Comparison of ENCODE assay signal across 9 cellular contexts in genomic region chr1:228174482-228175315, GRCh38. TPM values are rescaled to one million over a fixed set of nuclear protein-coding genes. Genes with fewer than 3 reads are reported as not detected.
A peak's percentile ranks its signal among the peaks of the same experiment; 100 is the strongest.
DNase-seq lines count a peak whose midpoint lies in the region; ATAC-seq and TF ChIP-seq lines count a peak whose summit lies in the region.
"Had no signal": no experiment of that assay in that cellular context is flagged by ENCODE, and none has a peak within 500 bp of the region (broad histone marks: within the 10 kb centered on the region; RNA-seq: fewer than 3 reads in every experiment).

No MANE protein-coding gene starts in this region.

- H3K4me3 ChIP-seq in coronary artery (no peak overlapping the region), psoas muscle (no peak overlapping the region)

- ATAC-seq in psoas muscle (peak; percentile 51 to 71 (median 58)), HG02870 (IDR thresholded peaks at IDR 0.05; ENCODE audit: unreplicated experiment) (no peak), HG02852 (IDR thresholded peaks at IDR 0.05; ENCODE audit: unreplicated experiment) (no peak)

- H3K27me3 ChIP-seq in psoas muscle (ENCODE audit: insufficient read depth in 3 of 3, low read length in 2 of 3) = no peaks in the 10 kb centered on the region

- no peaks in the 10 kb centered on the region for H3K4me1 Mint-ChIP-seq in activated CD4-positive, alpha-beta T cell treated with anti-CD3 and anti-CD28 coated beads, Interleukin-2, amount 10 ng/mL, durations not matched to agents 24 days and 14 days

- no peaks in the 10 kb centered on the region for H3K9me3 ChIP-seq in psoas muscle

- TF ChIP-seq CTCF in coronary artery (IDR thresholded peaks at IDR 0.05) = no peak
- no peak for TF ChIP-seq CTCF in psoas muscle (IDR thresholded peaks at IDR 0.05)

- intact Hi-C loops in activated CD4-positive, alpha-beta T cell treated with anti-CD3 and anti-CD28 coated beads, Interleukin-2, amount 10 ng/mL, durations not matched to agents 24 days and 14 days (cut with micrococcal nuclease) = loop anchor here (1.0 to 2.0 kb wide), 2 partner anchors 9 to 38 kb away; partner anchors contain the start of gene IBA57
- intact Hi-C loops in psoas muscle (cut with DNase I) = no loop called here

- no peaks in the 10 kb centered on the region for H3K9me3 Mint-ChIP-seq in activated CD4-positive, alpha-beta T cell treated with anti-CD3 and anti-CD28 coated beads, Interleukin-2, amount 10 ng/mL, durations not matched to agents 24 days and 14 days

- no peak overlapping the region for H3K27ac Mint-ChIP-seq in activated CD4-positive, alpha-beta T cell treated with anti-CD3 and anti-CD28 coated beads, Interleukin-2, amount 10 ng/mL, durations not matched to agents 24 days and 14 days

- H3K36me3 ChIP-seq in psoas muscle (ENCODE audit: insufficient read depth in 1 of 2, low read depth in 1 of 2) = peaks cover 0 to 12% of the 10 kb centered on the region in 2 donors
- H3K36me3 ChIP-seq: WERI-Rb-1 had no signal

- DNase-seq in activated CD4-positive, alpha-beta T cell treated with anti-CD3 and anti-CD28 coated beads, Interleukin-2, amount 10 ng/mL, durations not matched to agents 24 days and 14 days = peak; percentile 72
- no peak for DNase-seq in activated CD4-positive, alpha-beta T cell treated with anti-CD3 and anti-CD28 coated beads, Interleukin-2, amount 50 U/mL, for 4 hours
- DNase-seq in NCI-H146 (lab: John Stamatoyannopoulos, UW) = peak; percentile 69
- DNase-seq in coronary artery (ENCODE audit: low spot score) = peak; percentile 73
- DNase-seq in psoas muscle = no peak
- no peak for DNase-seq in nucleus accumbens (lab: John Stamatoyannopoulos, UW)
- DNase-seq: WERI-Rb-1 had no signal

- 84 to 93% (median 90%) methylated on average over 49 to 52 of the region's 52 CpGs for WGBS in psoas muscle, 3 donors

- H3K36me3 Mint-ChIP-seq in activated CD4-positive, alpha-beta T cell treated with anti-CD3 and anti-CD28 coated beads, Interleukin-2, amount 10 ng/mL, durations not matched to agents 24 days and 14 days (ENCODE audit: low read depth) = no peaks in the 10 kb centered on the region

- H3K27ac ChIP-seq in coronary artery = no peak overlapping the region
- H3K27ac ChIP-seq in psoas muscle = no peak overlapping the region
- H3K27ac ChIP-seq: WERI-Rb-1 had no signal

- no peaks in the 10 kb centered on the region for H3K27me3 Mint-ChIP-seq in activated CD4-positive, alpha-beta T cell treated with anti-CD3 and anti-CD28 coated beads, Interleukin-2, amount 10 ng/mL, durations not matched to agents 24 days and 14 days

- H3K4me1 ChIP-seq in psoas muscle = peaks cover 4% of the 10 kb centered on the region

- H3K4me3 Mint-ChIP-seq in activated CD4-positive, alpha-beta T cell treated with anti-CD3 and anti-CD28 coated beads, Interleukin-2, amount 10 ng/mL, durations not matched to agents 24 days and 14 days = no peak overlapping the region

RNA-seq across cellular contexts. Expression of gene IBA57, which starts 9.1 kb away (rescaled TPM):
- total RNA-seq in activated CD4-positive, alpha-beta T cell treated with anti-CD3 and anti-CD28 coated beads, Interleukin-2, amount 10 ng/mL, durations not matched to agents 24 days and 14 days = 10.8 and 11.4 TPM in 2 replicates
- total RNA-seq in psoas muscle = 10 to 100 TPM; 11.3 to 26.2 (median 17.8) TPM
- polyA plus RNA-seq in psoas muscle = 10 to 100 TPM in 2 of 3 donors, 1 to 10 TPM in 1; 7.7 to 16.0 (median 11.5) TPM

RNA-seq across cellular contexts. Expression of gene GJC2, which starts 25.0 kb away (rescaled TPM):
- total RNA-seq in activated CD4-positive, alpha-beta T cell treated with anti-CD3 and anti-CD28 coated beads, Interleukin-2, amount 10 ng/mL, durations not matched to agents 24 days and 14 days = 0.69 and 0.96 TPM in 2 replicates
- total RNA-seq in psoas muscle = under 1 TPM; 0.37 to 0.92 (median 0.52) TPM
- under 1 TPM; 0.19 to 0.40 (median 0.20) TPM for polyA plus RNA-seq in psoas muscle

RNA-seq across cellular contexts. Expression of gene OBSCN, which starts 33.1 kb away (rescaled TPM):
- 21.4 and 22.3 TPM in 2 replicates for total RNA-seq in activated CD4-positive, alpha-beta T cell treated with anti-CD3 and anti-CD28 coated beads, Interleukin-2, amount 10 ng/mL, durations not matched to agents 24 days and 14 days
- total RNA-seq in psoas muscle = 1,000 to 10,000 TPM; 1,061 to 1,869 (median 1,568) TPM
- polyA plus RNA-seq in psoas muscle = 100 to 1,000 TPM; 397 to 658 (median 442) TPM

RNA-seq across cellular contexts. Expression of gene GUK1, which starts 34.6 kb away (rescaled TPM):
- total RNA-seq in activated CD4-positive, alpha-beta T cell treated with anti-CD3 and anti-CD28 coated beads, Interleukin-2, amount 10 ng/mL, durations not matched to agents 24 days and 14 days = 211 and 222 TPM in 2 replicates
- total RNA-seq in psoas muscle = 100 to 1,000 TPM in 1 of 4 donors, 10 to 100 TPM in 3; 90.2 to 122 (median 92.8) TPM
- 100 to 1,000 TPM; 161 to 271 (median 166) TPM for polyA plus RNA-seq in psoas muscle

Comparison
In these comparisons a context has a peak if more than half of its experiments do, and no peak if none do; other contexts are left out.
1. DNase-seq: peak in activated CD4-positive, alpha-beta T cell treated with anti-CD3 and anti-CD28 coated beads, Interleukin-2, amount 10 ng/mL, durations not matched to agents 24 days and 14 days (single experiment), NCI-H146 (single experiment) and coronary artery (single experiment); none in activated CD4-positive, alpha-beta T cell treated with anti-CD3 and anti-CD28 coated beads, Interleukin-2, amount 50 U/mL, for 4 hours (0 of 2), psoas muscle (0 of 2) and nucleus accumbens (0 of 56).
2. ATAC-seq: peak in psoas muscle (4 of 4); none in HG02870 (single experiment) and HG02852 (single experiment).
3. RNA of gene OBSCN, which starts 33.1 kb away (total RNA-seq): 1,061 to 1,869 TPM in psoas muscle; 21.4 to 22.3 TPM in activated CD4-positive, alpha-beta T cell treated with anti-CD3 and anti-CD28 coated beads, Interleukin-2, amount 10 ng/mL, durations not matched to agents 24 days and 14 days; every median in the first group is over 10 times any median in the second.